In the genomic region with DNA sequence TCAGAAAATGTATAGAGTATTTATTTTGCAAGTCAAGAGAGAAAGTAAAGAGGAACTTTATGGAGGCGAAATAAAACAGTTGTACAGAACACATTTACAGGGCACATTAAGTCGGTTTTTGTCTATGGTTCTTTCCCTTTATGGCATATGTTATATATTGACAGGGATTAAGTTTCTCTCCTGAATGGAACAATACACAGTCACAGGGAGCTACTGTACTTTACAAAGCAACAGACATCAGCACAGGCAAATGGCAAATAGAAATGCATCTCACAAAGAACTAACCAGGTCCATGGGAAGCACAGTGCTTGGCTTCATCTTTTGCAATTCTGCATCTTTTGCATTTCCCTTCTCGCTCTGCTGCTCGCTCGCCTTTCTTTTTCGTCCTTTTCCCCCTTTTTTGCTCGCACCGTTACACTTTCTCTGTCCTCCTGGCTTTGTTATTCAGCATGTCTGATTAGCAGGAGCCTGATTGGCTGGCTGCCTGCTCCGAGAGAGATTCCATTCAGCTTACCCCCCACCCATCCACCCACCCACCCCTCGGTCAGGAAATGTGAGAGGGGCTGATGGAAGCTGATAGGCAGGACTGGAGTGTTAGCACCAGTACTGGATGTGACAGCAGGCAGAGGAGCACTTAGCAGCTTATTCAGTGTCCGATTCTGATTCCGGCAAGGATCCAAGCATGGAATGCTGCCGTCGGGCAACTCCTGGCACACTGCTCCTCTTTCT, we compare ENCODE assay signal across 1 cellular context.
TF ChIP-seq lines count a peak whose summit lies in the region.

A gene with protein sequence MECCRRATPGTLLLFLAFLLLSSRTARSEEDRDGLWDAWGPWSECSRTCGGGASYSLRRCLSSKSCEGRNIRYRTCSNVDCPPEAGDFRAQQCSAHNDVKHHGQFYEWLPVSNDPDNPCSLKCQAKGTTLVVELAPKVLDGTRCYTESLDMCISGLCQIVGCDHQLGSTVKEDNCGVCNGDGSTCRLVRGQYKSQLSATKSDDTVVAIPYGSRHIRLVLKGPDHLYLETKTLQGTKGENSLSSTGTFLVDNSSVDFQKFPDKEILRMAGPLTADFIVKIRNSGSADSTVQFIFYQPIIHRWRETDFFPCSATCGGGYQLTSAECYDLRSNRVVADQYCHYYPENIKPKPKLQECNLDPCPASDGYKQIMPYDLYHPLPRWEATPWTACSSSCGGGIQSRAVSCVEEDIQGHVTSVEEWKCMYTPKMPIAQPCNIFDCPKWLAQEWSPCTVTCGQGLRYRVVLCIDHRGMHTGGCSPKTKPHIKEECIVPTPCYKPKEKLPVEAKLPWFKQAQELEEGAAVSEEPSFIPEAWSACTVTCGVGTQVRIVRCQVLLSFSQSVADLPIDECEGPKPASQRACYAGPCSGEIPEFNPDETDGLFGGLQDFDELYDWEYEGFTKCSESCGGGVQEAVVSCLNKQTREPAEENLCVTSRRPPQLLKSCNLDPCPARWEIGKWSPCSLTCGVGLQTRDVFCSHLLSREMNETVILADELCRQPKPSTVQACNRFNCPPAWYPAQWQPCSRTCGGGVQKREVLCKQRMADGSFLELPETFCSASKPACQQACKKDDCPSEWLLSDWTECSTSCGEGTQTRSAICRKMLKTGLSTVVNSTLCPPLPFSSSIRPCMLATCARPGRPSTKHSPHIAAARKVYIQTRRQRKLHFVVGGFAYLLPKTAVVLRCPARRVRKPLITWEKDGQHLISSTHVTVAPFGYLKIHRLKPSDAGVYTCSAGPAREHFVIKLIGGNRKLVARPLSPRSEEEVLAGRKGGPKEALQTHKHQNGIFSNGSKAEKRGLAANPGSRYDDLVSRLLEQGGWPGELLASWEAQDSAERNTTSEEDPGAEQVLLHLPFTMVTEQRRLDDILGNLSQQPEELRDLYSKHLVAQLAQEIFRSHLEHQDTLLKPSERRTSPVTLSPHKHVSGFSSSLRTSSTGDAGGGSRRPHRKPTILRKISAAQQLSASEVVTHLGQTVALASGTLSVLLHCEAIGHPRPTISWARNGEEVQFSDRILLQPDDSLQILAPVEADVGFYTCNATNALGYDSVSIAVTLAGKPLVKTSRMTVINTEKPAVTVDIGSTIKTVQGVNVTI (N-terminal part only) (plus strand): TSS at position 603 of the 729 bp plus-strand sequence. CDS start 80 bp downstream, at position 683.

TF ChIP-seq in HEK293, 187 proteins besides CTCF, POLR2A, EP300 and RAD21 (continued from another document and continues in another):
- TF ChIP-seq ZNF398 (tag by site-specific recombination; IDR thresholded peaks at IDR 0.05) (peak; percentile 41; the same call in 1 of the 2 replicates), ZBTB20 (tag by site-specific recombination; IDR thresholded peaks at IDR 0.05) (peak; percentile 43; the same call in 1 of the 2 replicates), ZNF24 (tag by site-specific recombination; IDR thresholded peaks at IDR 0.05) (no peak), ZNF830 (tag by site-specific recombination; IDR thresholded peaks at IDR 0.05; ENCODE audit: low read depth) (no peak), ZNF214 (tag by site-specific recombination; IDR thresholded peaks at IDR 0.05; ENCODE audit: borderline replicate concordance) (no peak), MZF1 (tag by site-specific recombination; IDR thresholded peaks at IDR 0.05; ENCODE audit: borderline replicate concordance) (no peak), YY2 (tag by site-specific recombination; IDR thresholded peaks at IDR 0.05) (no peak), ZNF133 (tag by site-specific recombination; IDR thresholded peaks at IDR 0.05) (no peak), AEBP2 (tag by site-specific recombination; IDR thresholded peaks at IDR 0.05; ENCODE audit: borderline replicate concordance) (no peak), ZNF561 (tag by site-specific recombination; IDR thresholded peaks at IDR 0.05; ENCODE audit: borderline replicate concordance) (no peak), ZNF121 (tag by site-specific recombination; IDR thresholded peaks at IDR 0.05) (no peak), FEZF1 (tag by site-specific recombination; IDR thresholded peaks at IDR 0.05) (0 out of 2 replicates have a peak, but pooled peaks have one; percentile 14), ZBTB49 (tag by site-specific recombination; IDR thresholded peaks at IDR 0.05; ENCODE audit: low read depth) (no peak), ZNF501 (tag by site-specific recombination; IDR thresholded peaks at IDR 0.05) (no peak), KLF8 (tag by site-specific recombination; IDR thresholded peaks at IDR 0.05) (no peak), ZNF596 (tag by site-specific recombination; IDR thresholded peaks at IDR 0.05) (no peak), ZFHX2 (tag by site-specific recombination; conservative IDR thresholded peaks at IDR 0.05) (peak; percentile 29; the same call in 1 of the 2 replicates), ZNF837 (tag by site-specific recombination; IDR thresholded peaks at IDR 0.05) (no peak), ZNF624 (tag by site-specific recombination; IDR thresholded peaks at IDR 0.05) (no peak), ZNF768 (tag by site-specific recombination; IDR thresholded peaks at IDR 0.05) (no peak)
- TF ChIP-seq, protein P1, sequence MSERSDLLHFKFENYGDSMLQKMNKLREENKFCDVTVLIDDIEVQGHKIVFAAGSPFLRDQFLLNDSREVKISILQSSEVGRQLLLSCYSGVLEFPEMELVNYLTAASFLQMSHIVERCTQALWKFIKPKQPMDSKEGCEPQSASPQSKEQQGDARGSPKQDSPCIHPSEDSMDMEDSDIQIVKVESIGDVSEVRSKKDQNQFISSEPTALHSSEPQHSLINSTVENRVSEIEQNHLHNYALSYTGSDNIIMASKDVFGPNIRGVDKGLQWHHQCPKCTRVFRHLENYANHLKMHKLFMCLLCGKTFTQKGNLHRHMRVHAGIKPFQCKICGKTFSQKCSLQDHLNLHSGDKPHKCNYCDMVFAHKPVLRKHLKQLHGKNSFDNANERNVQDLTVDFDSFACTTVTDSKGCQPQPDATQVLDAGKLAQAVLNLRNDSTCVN (tag by site-specific recombination; optimal IDR thresholded peaks at IDR 0.05) = no peak
- TF ChIP-seq, protein P2, sequence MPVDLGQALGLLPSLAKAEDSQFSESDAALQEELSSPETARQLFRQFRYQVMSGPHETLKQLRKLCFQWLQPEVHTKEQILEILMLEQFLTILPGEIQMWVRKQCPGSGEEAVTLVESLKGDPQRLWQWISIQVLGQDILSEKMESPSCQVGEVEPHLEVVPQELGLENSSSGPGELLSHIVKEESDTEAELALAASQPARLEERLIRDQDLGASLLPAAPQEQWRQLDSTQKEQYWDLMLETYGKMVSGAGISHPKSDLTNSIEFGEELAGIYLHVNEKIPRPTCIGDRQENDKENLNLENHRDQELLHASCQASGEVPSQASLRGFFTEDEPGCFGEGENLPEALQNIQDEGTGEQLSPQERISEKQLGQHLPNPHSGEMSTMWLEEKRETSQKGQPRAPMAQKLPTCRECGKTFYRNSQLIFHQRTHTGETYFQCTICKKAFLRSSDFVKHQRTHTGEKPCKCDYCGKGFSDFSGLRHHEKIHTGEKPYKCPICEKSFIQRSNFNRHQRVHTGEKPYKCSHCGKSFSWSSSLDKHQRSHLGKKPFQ (tag by site-specific recombination; IDR thresholded peaks at IDR 0.05) = no peak
- TF ChIP-seq, protein P3, sequence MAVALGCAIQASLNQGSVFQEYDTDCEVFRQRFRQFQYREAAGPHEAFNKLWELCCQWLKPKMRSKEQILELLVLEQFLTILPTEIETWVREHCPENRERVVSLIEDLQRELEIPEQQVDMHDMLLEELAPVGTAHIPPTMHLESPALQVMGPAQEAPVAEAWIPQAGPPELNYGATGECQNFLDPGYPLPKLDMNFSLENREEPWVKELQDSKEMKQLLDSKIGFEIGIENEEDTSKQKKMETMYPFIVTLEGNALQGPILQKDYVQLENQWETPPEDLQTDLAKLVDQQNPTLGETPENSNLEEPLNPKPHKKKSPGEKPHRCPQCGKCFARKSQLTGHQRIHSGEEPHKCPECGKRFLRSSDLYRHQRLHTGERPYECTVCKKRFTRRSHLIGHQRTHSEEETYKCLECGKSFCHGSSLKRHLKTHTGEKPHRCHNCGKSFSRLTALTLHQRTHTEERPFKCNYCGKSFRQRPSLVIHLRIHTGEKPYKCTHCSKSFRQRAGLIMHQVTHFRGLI (tag by site-specific recombination; IDR thresholded peaks at IDR 0.05) = no peak
- TF ChIP-seq, protein P4, sequence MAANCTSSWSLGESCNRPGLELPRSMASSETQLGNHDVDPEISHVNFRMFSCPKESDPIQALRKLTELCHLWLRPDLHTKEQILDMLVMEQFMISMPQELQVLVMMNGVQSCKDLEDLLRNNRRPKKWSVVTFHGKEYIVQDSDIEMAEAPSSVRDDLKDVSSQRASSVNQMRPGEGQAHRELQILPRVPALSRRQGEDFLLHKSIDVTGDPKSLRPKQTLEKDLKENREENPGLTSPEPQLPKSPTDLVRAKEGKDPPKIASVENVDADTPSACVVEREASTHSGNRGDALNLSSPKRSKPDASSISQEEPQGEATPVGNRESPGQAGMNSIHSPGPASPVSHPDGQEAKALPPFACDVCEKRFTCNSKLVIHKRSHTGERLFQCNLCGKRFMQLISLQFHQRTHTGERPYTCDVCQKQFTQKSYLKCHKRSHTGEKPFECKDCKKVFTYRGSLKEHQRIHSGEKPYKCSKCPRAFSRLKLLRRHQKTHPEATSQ (tag by site-specific recombination; IDR thresholded peaks at IDR 0.05) = no peak
- TF ChIP-seq, protein P5, sequence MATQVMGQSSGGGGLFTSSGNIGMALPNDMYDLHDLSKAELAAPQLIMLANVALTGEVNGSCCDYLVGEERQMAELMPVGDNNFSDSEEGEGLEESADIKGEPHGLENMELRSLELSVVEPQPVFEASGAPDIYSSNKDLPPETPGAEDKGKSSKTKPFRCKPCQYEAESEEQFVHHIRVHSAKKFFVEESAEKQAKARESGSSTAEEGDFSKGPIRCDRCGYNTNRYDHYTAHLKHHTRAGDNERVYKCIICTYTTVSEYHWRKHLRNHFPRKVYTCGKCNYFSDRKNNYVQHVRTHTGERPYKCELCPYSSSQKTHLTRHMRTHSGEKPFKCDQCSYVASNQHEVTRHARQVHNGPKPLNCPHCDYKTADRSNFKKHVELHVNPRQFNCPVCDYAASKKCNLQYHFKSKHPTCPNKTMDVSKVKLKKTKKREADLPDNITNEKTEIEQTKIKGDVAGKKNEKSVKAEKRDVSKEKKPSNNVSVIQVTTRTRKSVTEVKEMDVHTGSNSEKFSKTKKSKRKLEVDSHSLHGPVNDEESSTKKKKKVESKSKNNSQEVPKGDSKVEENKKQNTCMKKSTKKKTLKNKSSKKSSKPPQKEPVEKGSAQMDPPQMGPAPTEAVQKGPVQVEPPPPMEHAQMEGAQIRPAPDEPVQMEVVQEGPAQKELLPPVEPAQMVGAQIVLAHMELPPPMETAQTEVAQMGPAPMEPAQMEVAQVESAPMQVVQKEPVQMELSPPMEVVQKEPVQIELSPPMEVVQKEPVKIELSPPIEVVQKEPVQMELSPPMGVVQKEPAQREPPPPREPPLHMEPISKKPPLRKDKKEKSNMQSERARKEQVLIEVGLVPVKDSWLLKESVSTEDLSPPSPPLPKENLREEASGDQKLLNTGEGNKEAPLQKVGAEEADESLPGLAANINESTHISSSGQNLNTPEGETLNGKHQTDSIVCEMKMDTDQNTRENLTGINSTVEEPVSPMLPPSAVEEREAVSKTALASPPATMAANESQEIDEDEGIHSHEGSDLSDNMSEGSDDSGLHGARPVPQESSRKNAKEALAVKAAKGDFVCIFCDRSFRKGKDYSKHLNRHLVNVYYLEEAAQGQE (tag by site-specific recombination; IDR thresholded peaks at IDR 0.05) = no peak
